Comparison of ENCODE assay signal across 17 cellular contexts in the genomic region with DNA sequence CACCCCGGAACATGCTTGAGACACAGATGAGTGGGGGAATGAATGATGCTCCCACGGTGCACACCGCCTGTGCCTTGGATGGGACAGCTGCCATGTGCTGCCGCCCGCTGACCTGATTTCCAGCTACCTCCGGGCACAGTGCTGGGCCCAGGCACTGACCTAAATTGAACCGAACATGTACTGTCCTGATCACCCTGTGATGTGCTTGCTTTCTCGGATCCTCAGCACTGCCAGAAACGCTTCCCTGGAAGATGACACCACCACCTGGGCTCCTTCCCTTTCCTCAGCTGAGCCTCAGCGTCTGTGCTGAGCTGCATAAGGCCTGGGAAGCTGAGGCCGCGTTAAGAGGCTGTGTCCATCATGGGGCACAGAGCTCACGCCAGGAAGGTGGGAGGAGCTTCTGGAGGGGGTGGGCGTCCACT.
"Had no signal": no experiment of that assay in that cellular context is flagged by ENCODE, and none has a peak within 500 bp of the region (broad histone marks: within the 10 kb centered on the region; RNA-seq: fewer than 3 reads in every experiment).

No MANE protein-coding gene starts in this region.

- H3K27me3 ChIP-seq: cardiac muscle cell, hepatocyte, neutrophil, sigmoid colon, testis had no signal

- ATAC-seq: activated naive CD8-positive, alpha-beta T cell treated with anti-CD3 and anti-CD28 coated beads, Interleukin-2, amount 50 U/mL, for 24 hours; activated T-cell treated with anti-CD3 and anti-CD28 coated beads, Interleukin-2, amount 50 U/mL, for 4 hours; lower lobe of right lung had no signal

- H3K4me3 ChIP-seq: cardiac muscle cell, hepatocyte, lower lobe of right lung, prostate gland, sigmoid colon, testis had no signal

- H3K36me3 ChIP-seq: cardiac muscle cell, neutrophil, prostate gland, sigmoid colon had no signal

- H3K27me3 Mint-ChIP-seq: activated naive CD8-positive, alpha-beta T cell treated with anti-CD3 and anti-CD28 coated beads, Interleukin-2, amount 50 U/mL, for 24 hours; stimulated activated naive CD8-positive, alpha-beta T cell treated with anti-CD3 and anti-CD28 coated beads, Interleukin-15, Interleukin-2, amounts not matched to agents 100 ng/mL and 50 ng/mL, for 24 hours had no signal

- H3K9me3 ChIP-seq: lower lobe of right lung, neutrophil, prostate gland, testis had no signal

- H3K4me3 Mint-ChIP-seq: activated naive CD8-positive, alpha-beta T cell treated with anti-CD3 and anti-CD28 coated beads, Interleukin-2, amount 50 U/mL, for 24 hours; activated T-cell treated with anti-CD3 and anti-CD28 coated beads, Interleukin-2, amount 50 U/mL, for 4 hours; stimulated activated naive CD8-positive, alpha-beta T cell treated with anti-CD3 and anti-CD28 coated beads, Interleukin-15, Interleukin-2, amounts not matched to agents 100 ng/mL and 50 ng/mL, for 24 hours had no signal

- H3K4me1 ChIP-seq: lower lobe of right lung, prostate gland, testis had no signal

- H3K27ac ChIP-seq: cardiac muscle cell, hepatocyte, lower lobe of right lung, neutrophil, prostate gland, testis had no signal

- H3K27ac Mint-ChIP-seq: activated naive CD8-positive, alpha-beta T cell treated with anti-CD3 and anti-CD28 coated beads, Interleukin-2, amount 50 U/mL, for 24 hours; stimulated activated naive CD8-positive, alpha-beta T cell treated with anti-CD3 and anti-CD28 coated beads, Interleukin-15, Interleukin-2, amounts not matched to agents 100 ng/mL and 50 ng/mL, for 24 hours had no signal

- DNase-seq: activated CD4-positive, alpha-beta T cell treated with anti-CD3 and anti-CD28 coated beads for 4 hours; activated naive CD4-positive, alpha-beta T cell treated with Interleukin-2 at 50 U/mL for 16 hours; activated naive CD8-positive, alpha-beta T cell treated with anti-CD3 and anti-CD28 coated beads, Interleukin-2, amount 50 U/mL, for 24 hours; activated T-cell treated with anti-CD3 and anti-CD28 coated beads, Interleukin-2, amount 50 U/mL, for 4 hours; effector memory CD4-positive, alpha-beta T cell; lower lobe of right lung; midbrain; stimulated activated CD4-positive, alpha-beta T cell treated with anti-CD3 and anti-CD28 coated beads, Interleukin-12 subunit alpha, Interleukin-12 subunit beta, amount 100 ng/mL, for 4 hours; stimulated activated CD4-positive, alpha-beta T cell treated with anti-CD3 and anti-CD28 coated beads, Interleukin-2, amount 100 ng/mL, for 48 hours; T-helper 9 cell; testis had no signal
